Comparison of ENCODE assay signal across 11 cellular contexts in genomic region chr16:25012525-25012991, GRCh38.
DNase-seq lines count a peak whose midpoint lies in the region; ATAC-seq and TF ChIP-seq lines count a peak whose summit lies in the region.
"Had no signal": no experiment of that assay in that cellular context is flagged by ENCODE, and none has a peak within 500 bp of the region (broad histone marks: within the 10 kb centered on the region; RNA-seq: fewer than 3 reads in every experiment).

No MANE protein-coding gene starts in this region.

- peak; percentile 77 for ATAC-seq in RWPE2 (ENCODE audit: low read depth)
- peak; percentile 34 for ATAC-seq in stimulated activated naive CD8-positive, alpha-beta T cell treated with anti-CD3 and anti-CD28 coated beads, Interleukin-15, Interleukin-2, amounts not matched to agents 100 U/mL and 50 U/mL, for 24 hours
- ATAC-seq in GM21360 (IDR thresholded peaks at IDR 0.05; ENCODE audit: unreplicated experiment): no peak
- ATAC-seq: K562 had no signal

- H3K4me3 ChIP-seq in RWPE2 (ENCODE audit: severe bottlenecking) (no peak overlapping the region), fibroblast of pulmonary artery (replicated peaks; ENCODE audit: low read depth, low read length) (no peak overlapping the region)
- H3K4me3 ChIP-seq: K562 had no signal

- H3K9me3 Mint-ChIP-seq in T-helper 1 cell treated with Interleukin-12 subunit alpha and Interleukin-12 subunit beta and Interleukin-4 antibody, amounts not matched to agents 30 μg/mL and 1 μg/mL, for 36 hours: no peaks in the 10 kb centered on the region

- peak overlapping the region; percentile 78 for H3K27ac ChIP-seq in RWPE2 (ENCODE audit: poor library complexity, severe bottlenecking)

- H3K27me3 Mint-ChIP-seq in T-helper 1 cell treated with Interleukin-12 subunit alpha and Interleukin-12 subunit beta and Interleukin-4 antibody, amounts not matched to agents 30 μg/mL and 1 μg/mL, for 36 hours (ENCODE audit: low read depth): no peaks in the 10 kb centered on the region

- peaks cover 4% of the 10 kb centered on the region for H3K36me3 ChIP-seq in RWPE2 (ENCODE audit: low read depth)

- peak overlapping the region; percentile 26 for H3K4me3 Mint-ChIP-seq in T-helper 1 cell treated with Interleukin-12 subunit alpha and Interleukin-12 subunit beta and Interleukin-4 antibody, amounts not matched to agents 30 μg/mL and 1 μg/mL, for 36 hours

- H3K27ac Mint-ChIP-seq in T-helper 1 cell treated with Interleukin-12 subunit alpha and Interleukin-12 subunit beta and Interleukin-4 antibody, amounts not matched to agents 30 μg/mL and 1 μg/mL, for 36 hours: no peak overlapping the region

- no peaks in the 10 kb centered on the region for H3K27me3 ChIP-seq in RWPE2 (ENCODE audit: insufficient read depth, poor library complexity, severe bottlenecking)

- no peaks in the 10 kb centered on the region for H3K9me3 ChIP-seq in RWPE2 (ENCODE audit: severe bottlenecking)

- no peak for TF ChIP-seq CTCF in RWPE2 (IDR thresholded peaks at IDR 0.05; ENCODE audit: poor library complexity, severe bottlenecking)
- TF ChIP-seq CTCF in fibroblast of pulmonary artery (IDR thresholded peaks at IDR 0.05; ENCODE audit: low read length, missing control alignments): no peak

- peaks cover 19% of the 10 kb centered on the region for H3K4me1 ChIP-seq in RWPE2 (ENCODE audit: insufficient read depth, poor library complexity, severe bottlenecking)

- DNase-seq in T-helper 1 cell: no peak
- DNase-seq in RWPE2 (ENCODE audit: low spot score): no peak
- peak; percentile 59 for DNase-seq in fibroblast of pulmonary artery (ENCODE audit: low read depth)
- no peak for DNase-seq in stimulated activated naive CD8-positive, alpha-beta T cell treated with anti-CD3 and anti-CD28 coated beads, Interleukin-15, Interleukin-2, amounts not matched to agents 100 U/mL and 50 U/mL, for 24 hours
- no peak for DNase-seq in NCI-H1436 (lab: John Stamatoyannopoulos, UW)
- DNase-seq in NCI-H774 (lab: John Stamatoyannopoulos, UW): no peak
- DNase-seq: C1 segment of cervical spinal cord, caudate nucleus had no signal

- H3K36me3 Mint-ChIP-seq in T-helper 1 cell treated with Interleukin-12 subunit alpha and Interleukin-12 subunit beta and Interleukin-4 antibody, amounts not matched to agents 30 μg/mL and 1 μg/mL, for 36 hours (ENCODE audit: low read depth): peaks cover 23% of the 10 kb centered on the region

- peaks cover 51% of the 10 kb centered on the region for H3K4me1 Mint-ChIP-seq in T-helper 1 cell treated with Interleukin-12 subunit alpha and Interleukin-12 subunit beta and Interleukin-4 antibody, amounts not matched to agents 30 μg/mL and 1 μg/mL, for 36 hours (ENCODE audit: low read depth)
